Comparison of ENCODE assay signal across 20 cellular contexts in genomic region chr13:97267418-97268059, GRCh38. TPM values are rescaled to one million over a fixed set of nuclear protein-coding genes. Genes with fewer than 3 reads are reported as not detected.
A peak's percentile ranks its signal among the peaks of the same experiment; 100 is the strongest.
DNase-seq lines count a peak whose midpoint lies in the region; ATAC-seq, FAIRE-seq and TF ChIP-seq lines count a peak whose summit lies in the region.
"Had no signal": no experiment of that assay in that cellular context is flagged by ENCODE, and none has a peak within 500 bp of the region (broad histone marks: within the 10 kb centered on the region; RNA-seq: fewer than 3 reads in every experiment).

No MANE protein-coding gene starts in this region.

- H3K27me3 Mint-ChIP-seq in GM23338 (ENCODE audit: insufficient read depth, low read depth, poor library complexity) = peaks cover 2% of the 10 kb centered on the region
- H3K27me3 Mint-ChIP-seq in astrocyte (ENCODE audit: low read depth, unreplicated experiment) = no peaks in the 10 kb centered on the region
- H3K27me3 Mint-ChIP-seq: activated naive CD4-positive, alpha-beta T cell treated with anti-CD3 and anti-CD28 coated beads, Interleukin-2, amount 50 U/mL, for 24 hours; effector memory CD8-positive, alpha-beta T cell had no signal

- peak overlapping the region; percentile 43 for H4K8ac ChIP-seq in trophoblast cell (ENCODE audit: low read depth, low read length)

- no peak overlapping the region for H2AFZ ChIP-seq in GM23338
- H2AFZ ChIP-seq in astrocyte (ENCODE audit: low read depth, low read length) = no peak overlapping the region
- H2AFZ ChIP-seq in trophoblast cell (ENCODE audit: insufficient read depth, low read length, poor library complexity) = no peak overlapping the region

- no peaks in the 10 kb centered on the region for H3K9me2 ChIP-seq in GM23338 (ENCODE audit: insufficient read depth)

- peaks cover 8% of the 10 kb centered on the region for H3K79me1 ChIP-seq in trophoblast cell (ENCODE audit: low read length)

- H3K23ac ChIP-seq in trophoblast cell (ENCODE audit: low read length) = no peak overlapping the region

- peak overlapping the region; percentile 39; the same call in 2 of the 3 replicates for H3K4me3 Mint-ChIP-seq in GM23338
- H3K4me3 Mint-ChIP-seq in astrocyte (ENCODE audit: unreplicated experiment) = peak overlapping the region; percentile 67
- H3K4me3 Mint-ChIP-seq in stimulated activated effector memory CD8-positive, alpha-beta T cell treated with anti-CD3 and anti-CD28 coated beads, Interleukin-12 subunit alpha, Interleukin-12 subunit beta, amount 100 ng/mL, for 72 hours = no peak overlapping the region
- H3K4me3 Mint-ChIP-seq: activated naive CD4-positive, alpha-beta T cell treated with anti-CD3 and anti-CD28 coated beads, Interleukin-2, amount 50 U/mL, for 24 hours; effector memory CD8-positive, alpha-beta T cell had no signal

- no peak for FAIRE-seq in astrocyte (lab: Jason Lieb, UNC)
- no peak for FAIRE-seq in GM12891 (lab: Jason Lieb, UNC)
- FAIRE-seq: pancreas had no signal

- H3K4me2 ChIP-seq in GM23338 = peak overlapping the region; percentile 44
- H3K4me2 ChIP-seq in astrocyte (ENCODE audit: low read length) = peak overlapping the region; percentile 77
- no peak overlapping the region for H3K4me2 ChIP-seq in trophoblast cell (ENCODE audit: low read length)

- no peaks in the 10 kb centered on the region for H3K36me3 ChIP-seq in GM23338 (ENCODE audit: insufficient read depth)
- peaks cover 3% of the 10 kb centered on the region for H3K36me3 ChIP-seq in astrocyte (ENCODE audit: insufficient read depth, low read length)
- H3K36me3 ChIP-seq in trophoblast cell (ENCODE audit: control insufficient read depth in 1 of 2, insufficient read depth in 2 of 2, low read length in 2 of 2) = peaks cover 6 to 8% of the 10 kb centered on the region in 2 experiments
- H3K36me3 ChIP-seq: BE2C, pancreas had no signal

- no peaks in the 10 kb centered on the region for H3F3A ChIP-seq in GM23338 (replicated peaks; ENCODE audit: low read depth)

- H4K12ac ChIP-seq in trophoblast cell (ENCODE audit: low read depth, low read length) = no peak overlapping the region

- H3K36me3 Mint-ChIP-seq in GM23338 (ENCODE audit: low read depth) (no peaks in the 10 kb centered on the region), astrocyte (ENCODE audit: low read depth, unreplicated experiment) (peaks cover 10% of the 10 kb centered on the region)
- peaks cover 10% of the 10 kb centered on the region for H3K36me3 Mint-ChIP-seq in stimulated activated effector memory CD8-positive, alpha-beta T cell treated with anti-CD3 and anti-CD28 coated beads, Interleukin-12 subunit alpha, Interleukin-12 subunit beta, amount 100 ng/mL, for 72 hours

- H3K14ac ChIP-seq in trophoblast cell (ENCODE audit: low read length) = no peak overlapping the region

- DNase-seq in GM23338 (ENCODE audit: low spot score) = peak; percentile 85
- no peak for DNase-seq in astrocyte (ENCODE audit: low read depth)
- DNase-seq in iPS DF 4.7 (ENCODE audit: extremely low read depth, low spot score) = peak; percentile 66
- DNase-seq in trophoblast cell = no peak
- DNase-seq in stimulated activated effector memory CD8-positive, alpha-beta T cell treated with anti-CD3 and anti-CD28 coated beads, Interleukin-12 subunit alpha, Interleukin-12 subunit beta, amount 100 ng/mL, for 72 hours (ENCODE audit: low spot score in 2 of 2) = no peak
- no peak for DNase-seq in GM12891 (ENCODE audit: insufficient read length, low spot score)
- DNase-seq in stimulated activated CD4-positive, alpha-beta T cell treated with anti-CD3 and anti-CD28 coated beads, Interleukin-15, amount 100 ng/mL, for 24 hours = no peak
- DNase-seq: activated CD4-positive, alpha-beta T cell treated with anti-CD3 and anti-CD28 coated beads for 48 hours; BE2C; DMS79; effector memory CD8-positive, alpha-beta T cell; foreskin fibroblast; GOT3; NCI-H1436; NCI-H510A; OCI-M1; pancreas; stimulated activated CD4-positive, alpha-beta T cell treated with anti-CD3 and anti-CD28 coated beads, Interleukin-12 subunit alpha, Interleukin-12 subunit beta, amount 100 ng/mL, for 4 hours had no signal

- H3K27me3 ChIP-seq in GM23338 (ENCODE audit: insufficient read depth) = no peaks in the 10 kb centered on the region
- no peaks in the 10 kb centered on the region for H3K27me3 ChIP-seq in astrocyte (ENCODE audit: insufficient read depth, low read length)
- no peaks in the 10 kb centered on the region for H3K27me3 ChIP-seq in trophoblast cell (ENCODE audit: insufficient read depth, low read length)
- H3K27me3 ChIP-seq: BE2C, pancreas had no signal

- no peak overlapping the region for H2BK12ac ChIP-seq in trophoblast cell (ENCODE audit: low read length)

- H3K9me3 ChIP-seq in astrocyte (ENCODE audit: insufficient read depth, low read depth, low read length) (no peaks in the 10 kb centered on the region), trophoblast cell (ENCODE audit: insufficient read depth, low read depth, low read length) (no peaks in the 10 kb centered on the region)
- H3K9me3 ChIP-seq: BE2C, pancreas had no signal

- H2AK5ac ChIP-seq in trophoblast cell (ENCODE audit: low read length) = no peak overlapping the region

- H3K18ac ChIP-seq in trophoblast cell (ENCODE audit: low read length) = no peak overlapping the region

- H3K4ac ChIP-seq in trophoblast cell (ENCODE audit: low read depth, low read length) = peak overlapping the region; percentile 25

- no peak for TF ChIP-seq POLR2A in GM12891 (IDR thresholded peaks at IDR 0.05; ENCODE audit: low read depth, low read length)

- no CpG with 5 or more reads among the region's 11 CpGs for WGBS in trophoblast cell (ENCODE audit: extremely low coverage, insufficient coverage, insufficient read length)

- H3K27ac ChIP-seq in GM23338 (ENCODE audit: low read depth) (peak overlapping the region; percentile 90), astrocyte (ENCODE audit: low read depth, low read length) (peak overlapping the region; percentile 55), trophoblast cell (ENCODE audit: low read depth, low read length) (peak overlapping the region; percentile 74)
- H3K27ac ChIP-seq: pancreas had no signal

- H3K9me3 Mint-ChIP-seq in GM23338 (no peaks in the 10 kb centered on the region), astrocyte (ENCODE audit: unreplicated experiment) (no peaks in the 10 kb centered on the region)
- H3K9me3 Mint-ChIP-seq in stimulated activated effector memory CD8-positive, alpha-beta T cell treated with anti-CD3 and anti-CD28 coated beads, Interleukin-12 subunit alpha, Interleukin-12 subunit beta, amount 100 ng/mL, for 72 hours = no peaks in the 10 kb centered on the region
- H3K9me3 Mint-ChIP-seq: effector memory CD8-positive, alpha-beta T cell had no signal

- ATAC-seq in GM23338 (peak; percentile 87), GM18867 (IDR thresholded peaks at IDR 0.05; ENCODE audit: unreplicated experiment) (no peak)
- no peak for ATAC-seq in stimulated activated effector memory CD8-positive, alpha-beta T cell treated with anti-CD3 and anti-CD28 coated beads, Interleukin-12 subunit alpha, Interleukin-12 subunit beta, amount 100 ng/mL, for 72 hours
- ATAC-seq: effector memory CD8-positive, alpha-beta T cell; pancreas had no signal

- H3K9ac ChIP-seq in astrocyte (ENCODE audit: low read length) = peak overlapping the region; percentile 65
- no peak overlapping the region for H3K9ac ChIP-seq in trophoblast cell (ENCODE audit: low read length)

- H3K4me1 Mint-ChIP-seq in GM23338 (peaks cover 44% of the 10 kb centered on the region), astrocyte (ENCODE audit: low read depth, unreplicated experiment) (peaks cover 38% of the 10 kb centered on the region)
- peaks cover 36% of the 10 kb centered on the region for H3K4me1 Mint-ChIP-seq in stimulated activated effector memory CD8-positive, alpha-beta T cell treated with anti-CD3 and anti-CD28 coated beads, Interleukin-12 subunit alpha, Interleukin-12 subunit beta, amount 100 ng/mL, for 72 hours

- H4K20me1 ChIP-seq in GM23338 (replicated peaks; ENCODE audit: insufficient read depth) = no peaks in the 10 kb centered on the region
- H4K20me1 ChIP-seq in astrocyte (ENCODE audit: insufficient read depth, low read length) = peaks cover 21% of the 10 kb centered on the region

- TF ChIP-seq CTCF in GM23338 (conservative IDR thresholded peaks at IDR 0.05; ENCODE audit: low read depth in 2 of 2) (peak; percentile 9 to 25; a peak in 2 of 4 replicates), astrocyte (IDR thresholded peaks at IDR 0.05; ENCODE audit: insufficient read depth, low read depth, low read length) (no peak)

- peaks cover 29% of the 10 kb centered on the region for H3K4me1 ChIP-seq in GM23338 (ENCODE audit: insufficient read depth)
- peaks cover 35% of the 10 kb centered on the region for H3K4me1 ChIP-seq in astrocyte (ENCODE audit: insufficient read depth, low read length)
- peaks cover 17 to 24% of the 10 kb centered on the region in 2 experiments for H3K4me1 ChIP-seq in trophoblast cell (ENCODE audit: control insufficient read depth in 1 of 2, insufficient read depth in 2 of 2, low read length in 2 of 2)
- H3K4me1 ChIP-seq: BE2C had no signal

- no peaks in the 10 kb centered on the region for H3K79me2 ChIP-seq in GM23338 (replicated peaks; ENCODE audit: insufficient read depth)
- H3K79me2 ChIP-seq in astrocyte (ENCODE audit: insufficient read depth, low read length) = peaks cover 85% of the 10 kb centered on the region
- H3K79me2 ChIP-seq in trophoblast cell (ENCODE audit: control insufficient read depth, insufficient read depth, low read length, poor library complexity) = peaks cover 16% of the 10 kb centered on the region

- no peak overlapping the region for H2BK5ac ChIP-seq in trophoblast cell (ENCODE audit: low read depth, low read length, poor library complexity)

- H4K91ac ChIP-seq in trophoblast cell (ENCODE audit: low read depth, low read length) = no peak overlapping the region

- H3K4me3 ChIP-seq in GM23338 = no peak overlapping the region
- H3K4me3 ChIP-seq in astrocyte (ENCODE audit: insufficient read depth, low read depth, low read length) = peak overlapping the region; percentile 38
- H3K4me3 ChIP-seq in trophoblast cell (ENCODE audit: low read depth, low read length) = no peak overlapping the region
- H3K4me3 ChIP-seq: pancreas had no signal

- peak overlapping the region; percentile 93 for H3K27ac Mint-ChIP-seq in GM23338
- H3K27ac Mint-ChIP-seq in astrocyte (ENCODE audit: unreplicated experiment) = peak overlapping the region; percentile 92
- H3K27ac Mint-ChIP-seq in stimulated activated effector memory CD8-positive, alpha-beta T cell treated with anti-CD3 and anti-CD28 coated beads, Interleukin-12 subunit alpha, Interleukin-12 subunit beta, amount 100 ng/mL, for 72 hours = no peak overlapping the region
- H3K27ac Mint-ChIP-seq: activated naive CD4-positive, alpha-beta T cell treated with anti-CD3 and anti-CD28 coated beads, Interleukin-2, amount 50 U/mL, for 24 hours; effector memory CD8-positive, alpha-beta T cell had no signal

- H2BK120ac ChIP-seq in trophoblast cell (ENCODE audit: insufficient read depth, low read length, poor library complexity) = peak overlapping the region; percentile 68

TF ChIP-seq in GM12891, 5 proteins besides CTCF, POLR2A, EP300 and RAD21 (continues in another document):
- TF ChIP-seq POU2F2 (IDR thresholded peaks at IDR 0.05; ENCODE audit: low read depth, low read length) = no peak

RNA-seq across cellular contexts. Expression of gene MBNL2, which starts 45.4 kb away (rescaled TPM):
- total RNA-seq in GM23338 (2014; rRNA removed; shearing (Covaris generic)) = 1.3 and 3.2 TPM in 2 replicates
- 0.49 and 0.55 TPM in 2 replicates for polyA plus RNA-seq in GM23338 (2016; fragmentation: Nextera tagmentation; extraction: Ambion mirVana)
- 66.5 and 70.2 TPM in 2 replicates for total RNA-seq in astrocyte
- polyA plus RNA-seq in trophoblast cell (2013) = 173 and 175 TPM in 2 replicates
- 1.7 TPM for polyA plus RNA-seq in GM12891 (2012; ENCODE audit: low read depth, missing spikeins)

Comparison
In these comparisons a context has a peak if more than half of its experiments do, and no peak if none do; other contexts are left out.
1. DNase-seq: peak in GM23338 (single experiment) and iPS DF 4.7 (single experiment); none in astrocyte (single experiment), trophoblast cell (0 of 2), stimulated activated effector memory CD8-positive, alpha-beta T cell treated with anti-CD3 and anti-CD28 coated beads, Interleukin-12 subunit alpha, Interleukin-12 subunit beta, amount 100 ng/mL, for 72 hours (0 of 2), GM12891 (single experiment) and stimulated activated CD4-positive, alpha-beta T cell treated with anti-CD3 and anti-CD28 coated beads, Interleukin-15, amount 100 ng/mL, for 24 hours (single experiment).
2. RNA of gene MBNL2, which starts 45.4 kb away (total RNA-seq): 66.5 to 70.2 TPM in astrocyte; 1.3 to 3.2 TPM in GM23338; every median in the first group is over 10 times any median in the second.
3. Peak in every context shown above with its lines, with median percentiles within 50 percentile points of each other: H3K27ac ChIP-seq.